8 cellular contexts compared by ENCODE assay signal in genomic region chr21:34796518-34797201, GRCh38.
DNase-seq lines count a peak whose midpoint lies in the region; ATAC-seq and TF ChIP-seq lines count a peak whose summit lies in the region.

No MANE protein-coding gene starts in this region.

- ATAC-seq in HG02571 (IDR thresholded peaks at IDR 0.05; ENCODE audit: unreplicated experiment) = no peak
- no peak for ATAC-seq in GM18873 (IDR thresholded peaks at IDR 0.05; ENCODE audit: low FRiP score, unreplicated experiment)
- ATAC-seq in GM19351 (IDR thresholded peaks at IDR 0.05; ENCODE audit: unreplicated experiment) = no peak
- ATAC-seq in GM21737 (IDR thresholded peaks at IDR 0.05; ENCODE audit: unreplicated experiment) = no peak

- H3K36me3 ChIP-seq in HEK293 (ENCODE audit: control insufficient read depth in 2 of 2, insufficient read depth in 1 of 2, low read length in 2 of 2) (peaks cover 0 to 4% of the 10 kb centered on the region in 2 experiments; a peak in 1 of 3 replicates), prostate gland (no peaks in the 10 kb centered on the region)

- CTCF ChIA-PET in HEK293 (lab: Yijun Ruan, JAX) = interaction anchor here (0.5 to 3.2 kb wide), 8 partner anchors 28 to 1099 kb away, joined by 3 to 16 read pairs (median 4); no protein-coding TSS in a partner anchor

- H3K9me3 ChIP-seq in HEK293 (ENCODE audit: control insufficient read depth, insufficient read depth, low read depth, low read length) (no peaks in the 10 kb centered on the region), prostate gland (no peaks in the 10 kb centered on the region)

- 45% methylated on average over 7 of the region's 7 CpGs for WGBS in prostate gland

- H3K4me3 ChIP-seq in HEK293 (ENCODE audit: low read depth, low read length) (no peak overlapping the region), prostate gland (no peak overlapping the region)

- H3K4me1 ChIP-seq in HEK293 (ENCODE audit: control insufficient read depth, insufficient read depth, low read length) (peaks cover 5% of the 10 kb centered on the region), prostate gland (replicated peaks) (no peaks in the 10 kb centered on the region)

- TF ChIP-seq CTCF in HEK293 (tag by site-specific recombination; IDR thresholded peaks at IDR 0.05) = no peak
- TF ChIP-seq CTCF in prostate gland (IDR thresholded peaks at IDR 0.05) = no peak

- H3K27me3 ChIP-seq in prostate gland (replicated peaks; ENCODE audit: insufficient read depth) = no peaks in the 10 kb centered on the region

- intact Hi-C loops in prostate gland (cut with DNase I) = loop anchor here (5.0 kb wide), 1 partner anchor 91 kb away; no protein-coding TSS in a partner anchor

- POLR2A ChIA-PET in HEK293 (lab: Yijun Ruan, JAX) = interaction anchor here (0.7 to 2.1 kb wide), 2 partner anchors 92 to 1226 kb away, joined by 5 to 8 read pairs; no protein-coding TSS in a partner anchor

- no peak for TF ChIP-seq POLR2A in prostate gland (IDR thresholded peaks at IDR 0.05)

- DNase-seq in NCI-H69 (lab: John Stamatoyannopoulos, UW) (peak; percentile 39), fibroblast of gingiva (ENCODE audit: low read depth) (peak; percentile 26), prostate gland (ENCODE audit: low spot score) (peak; percentile 63)

- H3K27ac ChIP-seq in HEK293 (ENCODE audit: extremely low read depth, low read depth, low read length) = no peak overlapping the region
- H3K27ac ChIP-seq in prostate gland = peak overlapping the region; percentile 75 to 78

TF ChIP-seq in HEK293, 187 proteins besides CTCF, POLR2A, EP300 and RAD21 (continues in another document):
- no peak for TF ChIP-seq ZNF292 (tag by site-specific recombination; IDR thresholded peaks at IDR 0.05; ENCODE audit: borderline replicate concordance, low read depth)
- TF ChIP-seq ZNF654 (tag by site-specific recombination; IDR thresholded peaks at IDR 0.05; ENCODE audit: low read depth) = no peak
- no peak for TF ChIP-seq ZNF138 (tag by site-specific recombination; IDR thresholded peaks at IDR 0.05; ENCODE audit: borderline replicate concordance)
- TF ChIP-seq ZNF274 (IDR thresholded peaks at IDR 0.05; ENCODE audit: low read length) = no peak
- no peak for TF ChIP-seq ZNF274 (tag by site-specific recombination; IDR thresholded peaks at IDR 0.05; ENCODE audit: borderline replicate concordance)
- no peak for TF ChIP-seq ZSCAN23 (tag by site-specific recombination; IDR thresholded peaks at IDR 0.05)
- TF ChIP-seq, protein P1, sequence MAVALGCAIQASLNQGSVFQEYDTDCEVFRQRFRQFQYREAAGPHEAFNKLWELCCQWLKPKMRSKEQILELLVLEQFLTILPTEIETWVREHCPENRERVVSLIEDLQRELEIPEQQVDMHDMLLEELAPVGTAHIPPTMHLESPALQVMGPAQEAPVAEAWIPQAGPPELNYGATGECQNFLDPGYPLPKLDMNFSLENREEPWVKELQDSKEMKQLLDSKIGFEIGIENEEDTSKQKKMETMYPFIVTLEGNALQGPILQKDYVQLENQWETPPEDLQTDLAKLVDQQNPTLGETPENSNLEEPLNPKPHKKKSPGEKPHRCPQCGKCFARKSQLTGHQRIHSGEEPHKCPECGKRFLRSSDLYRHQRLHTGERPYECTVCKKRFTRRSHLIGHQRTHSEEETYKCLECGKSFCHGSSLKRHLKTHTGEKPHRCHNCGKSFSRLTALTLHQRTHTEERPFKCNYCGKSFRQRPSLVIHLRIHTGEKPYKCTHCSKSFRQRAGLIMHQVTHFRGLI (tag by site-specific recombination; IDR thresholded peaks at IDR 0.05) = 0 out of 2 replicates have a peak, but pooled peaks have one; percentile 18
- no peak for TF ChIP-seq SALL2 (tag by site-specific recombination; IDR thresholded peaks at IDR 0.05; ENCODE audit: borderline replicate concordance)
- TF ChIP-seq PBX3 (CRISPR knock-in tag; IDR thresholded peaks at IDR 0.05) = no peak
- TF ChIP-seq ZNF433 (tag by site-specific recombination; IDR thresholded peaks at IDR 0.05; ENCODE audit: low read depth) = no peak
- no peak for TF ChIP-seq ZNF302 (tag by site-specific recombination; IDR thresholded peaks at IDR 0.05; ENCODE audit: low read depth)
- TF ChIP-seq, protein P2, sequence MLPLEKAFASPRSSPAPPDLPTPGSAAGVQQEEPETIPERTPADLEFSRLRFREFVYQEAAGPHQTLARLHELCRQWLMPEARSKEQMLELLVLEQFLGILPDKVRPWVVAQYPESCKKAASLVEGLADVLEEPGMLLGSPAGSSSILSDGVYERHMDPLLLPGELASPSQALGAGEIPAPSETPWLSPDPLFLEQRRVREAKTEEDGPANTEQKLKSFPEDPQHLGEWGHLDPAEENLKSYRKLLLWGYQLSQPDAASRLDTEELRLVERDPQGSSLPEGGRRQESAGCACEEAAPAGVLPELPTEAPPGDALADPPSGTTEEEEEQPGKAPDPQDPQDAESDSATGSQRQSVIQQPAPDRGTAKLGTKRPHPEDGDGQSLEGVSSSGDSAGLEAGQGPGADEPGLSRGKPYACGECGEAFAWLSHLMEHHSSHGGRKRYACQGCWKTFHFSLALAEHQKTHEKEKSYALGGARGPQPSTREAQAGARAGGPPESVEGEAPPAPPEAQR (tag by site-specific recombination; IDR thresholded peaks at IDR 0.05) = no peak
- peak; percentile 28; the same call in 1 of the 2 replicates for TF ChIP-seq ZNF341 (tag by site-specific recombination; IDR thresholded peaks at IDR 0.05; ENCODE audit: low read depth)
- no peak for TF ChIP-seq ZNF560 (tag by site-specific recombination; IDR thresholded peaks at IDR 0.05; ENCODE audit: borderline replicate concordance)
- no peak for TF ChIP-seq ZNF571 (tag by site-specific recombination; IDR thresholded peaks at IDR 0.05)
- TF ChIP-seq, protein P3, sequence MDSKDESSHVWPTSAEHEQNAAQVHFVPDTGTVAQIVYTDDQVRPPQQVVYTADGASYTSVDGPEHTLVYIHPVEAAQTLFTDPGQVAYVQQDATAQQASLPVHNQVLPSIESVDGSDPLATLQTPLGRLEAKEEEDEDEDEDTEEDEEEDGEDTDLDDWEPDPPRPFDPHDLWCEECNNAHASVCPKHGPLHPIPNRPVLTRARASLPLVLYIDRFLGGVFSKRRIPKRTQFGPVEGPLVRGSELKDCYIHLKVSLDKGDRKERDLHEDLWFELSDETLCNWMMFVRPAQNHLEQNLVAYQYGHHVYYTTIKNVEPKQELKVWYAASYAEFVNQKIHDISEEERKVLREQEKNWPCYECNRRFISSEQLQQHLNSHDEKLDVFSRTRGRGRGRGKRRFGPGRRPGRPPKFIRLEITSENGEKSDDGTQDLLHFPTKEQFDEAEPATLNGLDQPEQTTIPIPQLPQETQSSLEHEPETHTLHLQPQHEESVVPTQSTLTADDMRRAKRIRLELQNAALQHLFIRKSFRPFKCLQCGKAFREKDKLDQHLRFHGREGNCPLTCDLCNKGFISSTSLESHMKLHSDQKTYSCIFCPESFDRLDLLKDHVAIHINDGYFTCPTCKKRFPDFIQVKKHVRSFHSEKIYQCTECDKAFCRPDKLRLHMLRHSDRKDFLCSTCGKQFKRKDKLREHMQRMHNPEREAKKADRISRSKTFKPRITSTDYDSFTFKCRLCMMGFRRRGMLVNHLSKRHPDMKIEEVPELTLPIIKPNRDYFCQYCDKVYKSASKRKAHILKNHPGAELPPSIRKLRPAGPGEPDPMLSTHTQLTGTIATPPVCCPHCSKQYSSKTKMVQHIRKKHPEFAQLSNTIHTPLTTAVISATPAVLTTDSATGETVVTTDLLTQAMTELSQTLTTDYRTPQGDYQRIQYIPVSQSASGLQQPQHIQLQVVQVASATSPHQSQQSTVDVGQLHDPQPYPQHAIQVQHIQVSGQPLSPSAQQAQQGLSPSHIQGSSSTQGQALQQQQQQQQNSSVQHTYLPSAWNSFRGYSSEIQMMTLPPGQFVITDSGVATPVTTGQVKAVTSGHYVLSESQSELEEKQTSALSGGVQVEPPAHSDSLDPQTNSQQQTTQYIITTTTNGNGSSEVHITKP (tag by site-specific recombination; IDR thresholded peaks at IDR 0.05) = 0 out of 2 replicates have a peak, but pooled peaks have one; percentile 16
- TF ChIP-seq ZNF2 (tag by site-specific recombination; IDR thresholded peaks at IDR 0.05) = no peak
- no peak for TF ChIP-seq ZNF169 (tag by site-specific recombination; IDR thresholded peaks at IDR 0.05)
- TF ChIP-seq SP7 (tag by site-specific recombination; IDR thresholded peaks at IDR 0.05) = no peak
